Comparison of ENCODE assay signal across 12 cellular contexts in the genomic region with DNA sequence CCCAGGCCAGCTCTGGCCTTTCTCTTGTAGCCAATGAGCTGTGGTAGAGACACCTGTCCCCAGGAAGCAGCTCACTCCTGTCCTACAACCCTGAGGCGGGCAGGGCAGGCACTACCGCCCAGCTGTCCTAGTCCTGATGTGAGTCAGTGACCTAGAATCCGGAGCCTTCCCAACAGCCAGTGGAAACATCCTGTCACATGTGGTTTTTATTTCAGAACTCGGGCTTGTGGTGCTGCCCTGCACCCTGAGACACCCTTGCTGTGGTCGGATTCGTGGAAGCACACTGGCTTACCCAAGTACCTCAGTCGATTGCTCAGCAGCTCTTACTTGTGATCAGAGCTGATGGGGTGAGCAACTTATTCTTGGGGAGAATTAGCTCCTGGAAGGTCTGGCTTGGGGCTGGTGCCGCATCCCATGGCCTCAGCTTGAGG.
DNase-seq lines count a peak whose midpoint lies in the region; ATAC-seq and TF ChIP-seq lines count a peak whose summit lies in the region.
"Had no signal": no experiment of that assay in that cellular context is flagged by ENCODE, and none has a peak within 500 bp of the region (broad histone marks: within the 10 kb centered on the region; RNA-seq: fewer than 3 reads in every experiment).

No MANE protein-coding gene starts in this region.

- no peaks in the 10 kb centered on the region for H3K36me3 ChIP-seq in SJSA1
- H3K36me3 ChIP-seq in tibial nerve: no peaks in the 10 kb centered on the region
- H3K36me3 ChIP-seq: stomach had no signal

- no peak overlapping the region for H3K27ac ChIP-seq in SJSA1
- H3K27ac ChIP-seq in tibial nerve: no peak overlapping the region
- H3K27ac ChIP-seq: stomach had no signal

- no peak for TF ChIP-seq POLR2A in tibial nerve (IDR thresholded peaks at IDR 0.05)

- H3K9me3 ChIP-seq in SJSA1 (replicated peaks) (no peaks in the 10 kb centered on the region), tibial nerve (no peaks in the 10 kb centered on the region)
- H3K9me3 ChIP-seq: stomach had no signal

- no peak for TF ChIP-seq CTCF in tibial nerve (IDR thresholded peaks at IDR 0.05)

- TF ChIP-seq EP300 in tibial nerve (IDR thresholded peaks at IDR 0.05): no peak

- H3K27me3 ChIP-seq in SJSA1 (replicated peaks) (peaks cover 9% of the 10 kb centered on the region), tibial nerve (no peaks in the 10 kb centered on the region)

- H3K4me3 ChIP-seq in SJSA1: no peak overlapping the region
- H3K4me3 ChIP-seq in tibial nerve: no peak overlapping the region
- H3K4me3 ChIP-seq: stomach had no signal

- 84 to 91% methylated on average over 8 of the region's 8 CpGs for WGBS in tibial nerve, 2 donors

- no peak for ATAC-seq in HG03460 (IDR thresholded peaks at IDR 0.05; ENCODE audit: unreplicated experiment)
- ATAC-seq in HG02678 (IDR thresholded peaks at IDR 0.05; ENCODE audit: unreplicated experiment): no peak

- peak; percentile 30 for DNase-seq in stimulated activated naive CD4-positive, alpha-beta T cell treated with Interleukin-2 at 50 U/mL for 16 hours (lab: John Stamatoyannopoulos, UW)
- no peak for DNase-seq in stimulated activated naive CD4-positive, alpha-beta T cell (lab: John Stamatoyannopoulos, UW)
- DNase-seq in SJSA1 (ENCODE audit: low read depth in 1 of 2, low spot score in 2 of 2) (peak; percentile 82 to 91), epidermal melanocyte (ENCODE audit: insufficient read length, low spot score) (peak; percentile 42), medulla oblongata (ENCODE audit: extremely low spot score) (no peak), tibial nerve (ENCODE audit: low spot score in 2 of 2) (no peak)
- DNase-seq: CD8-positive, alpha-beta memory T cell; islet precursor cell; KG1; stomach had no signal

- H3K4me1 ChIP-seq in SJSA1 (replicated peaks): peaks cover 15% of the 10 kb centered on the region
- peaks cover 0 to 8% (median 0%) of the 10 kb centered on the region in 4 donors for H3K4me1 ChIP-seq in tibial nerve
- H3K4me1 ChIP-seq: stomach had no signal

Comparison
In these comparisons a context has a peak if more than half of its experiments do, and no peak if none do; other contexts are left out.
1. DNase-seq: peak in stimulated activated naive CD4-positive, alpha-beta T cell treated with Interleukin-2 at 50 U/mL for 16 hours (single experiment), SJSA1 (2 of 2) and epidermal melanocyte (single experiment); none in stimulated activated naive CD4-positive, alpha-beta T cell (0 of 6), medulla oblongata (single experiment) and tibial nerve (0 of 2).